Comparison of ENCODE assay signal across 8 cellular contexts in the genomic region with DNA sequence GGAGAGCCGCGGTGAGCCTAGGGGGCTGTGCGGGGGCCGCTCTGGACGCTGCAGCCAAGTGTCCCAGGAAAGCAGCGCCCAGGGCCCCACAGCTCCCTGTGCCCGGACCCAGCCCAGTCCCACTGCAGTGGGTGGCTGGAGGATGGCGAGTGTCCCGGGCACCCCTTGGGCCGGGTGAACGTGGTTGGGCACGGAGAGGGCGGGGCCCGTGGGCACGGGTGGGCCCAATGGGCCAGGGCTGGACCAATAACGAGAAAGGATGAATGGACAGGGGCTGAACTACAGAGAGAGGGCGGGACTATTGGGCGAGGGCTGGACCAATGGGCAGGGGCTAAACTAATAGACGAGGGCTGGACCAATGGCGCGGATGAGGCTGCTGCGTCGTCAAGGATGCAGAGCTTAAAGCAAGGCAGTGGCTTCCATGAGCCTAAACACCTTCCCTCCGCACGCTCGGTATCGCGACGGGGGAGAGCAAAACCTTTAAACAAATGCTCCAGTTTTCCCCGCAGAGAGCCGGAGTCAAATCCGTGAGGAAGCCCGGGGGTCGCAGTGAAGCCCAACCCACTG. TPM values are rescaled to one million over a fixed set of nuclear protein-coding genes. Genes with fewer than 3 reads are reported as not detected.
DNase-seq lines count a peak whose midpoint lies in the region; ATAC-seq and TF ChIP-seq lines count a peak whose summit lies in the region.

No MANE protein-coding gene starts in this region.

- H3K4me3 ChIP-seq in HUES48 (ENCODE audit: low read depth, low read length) (peak overlapping the region; percentile 83), NT2/D1 (ENCODE audit: insufficient read length, low read depth) (peak overlapping the region; percentile 54), epithelial cell of esophagus (ENCODE audit: low read length) (peak overlapping the region; percentile 81)

- H3K36me3 ChIP-seq in HUES48 (ENCODE audit: control insufficient read depth, insufficient read depth, low read length) (no peaks in the 10 kb centered on the region), NT2/D1 (ENCODE audit: insufficient read depth, insufficient read length, low read length) (no peaks in the 10 kb centered on the region)

- peak overlapping the region; percentile 86 for H3K27ac ChIP-seq in HUES48 (ENCODE audit: low read depth, low read length)

- in situ Hi-C loops in Caki2 (cut with HindIII; ENCODE audit: low pct_unique_long_range_greater_than_20kb, low sequenced_read_pairs): no loop called here

- no peak for TF ChIP-seq CTCF in epithelial cell of esophagus (IDR thresholded peaks at IDR 0.05; ENCODE audit: insufficient read depth, low read depth, low read length, missing control alignments)

- H3K27me3 ChIP-seq in HUES48 (ENCODE audit: control insufficient read depth, insufficient read depth, low read length) (no peaks in the 10 kb centered on the region), NT2/D1 (ENCODE audit: insufficient read depth, insufficient read length) (peaks cover 13% of the 10 kb centered on the region)

- ATAC-seq in GM21423 (IDR thresholded peaks at IDR 0.05; ENCODE audit: unreplicated experiment): peak; percentile 86

- H3K9me3 ChIP-seq in HUES48 (ENCODE audit: control insufficient read depth, insufficient read depth, low read length): no peaks in the 10 kb centered on the region; the same call in 1 of the 2 replicates
- H3K9me3 ChIP-seq in NT2/D1 (ENCODE audit: insufficient read depth, low read length): peaks cover 11% of the 10 kb centered on the region

- H3K4me1 ChIP-seq in HUES48 (ENCODE audit: control insufficient read depth, insufficient read depth, low read length) (no peaks in the 10 kb centered on the region), NT2/D1 (ENCODE audit: insufficient read depth, insufficient read length) (peaks cover 5% of the 10 kb centered on the region)

- H3K9ac ChIP-seq in HUES48 (ENCODE audit: low read depth, low read length) (no peak overlapping the region; the same call in 1 of the 2 replicates), NT2/D1 (ENCODE audit: insufficient read length, low read depth) (no peak overlapping the region)

- DNase-seq in Caki2 (ENCODE audit: low read depth): peak; percentile 100
- peak; percentile 94 for DNase-seq in NT2/D1 (ENCODE audit: low read depth, low spot score)
- DNase-seq in activated T-cell treated with anti-CD3 and anti-CD28 coated beads for 24 hours (ENCODE audit: low read depth): peak; percentile 93
- peak; percentile 99 for DNase-seq in epithelial cell of esophagus (ENCODE audit: low read depth)
- peak; percentile 98 for DNase-seq in middle frontal gyrus (ENCODE audit: extremely low spot score, low spot score)
- peak; percentile 77 to 93 for DNase-seq in stimulated activated CD8-positive, alpha-beta memory T cell treated with anti-CD3 and anti-CD28 coated beads, Interleukin-2, amount 100 ng/mL, for 48 hours (ENCODE audit: low read depth in 2 of 2)

RNA-seq across cellular contexts. Expression of a gene that starts 0.5 kb away (rescaled TPM):
- total RNA-seq in Caki2 (2014; rRNA removed; shearing (Covaris generic); ENCODE audit: low replicate concordance): 121 and 161 TPM in 2 replicates

RNA-seq across cellular contexts. Expression of a gene that starts 24.6 kb away (rescaled TPM):
- not detected in 2 replicates for total RNA-seq in Caki2 (2014; rRNA removed; shearing (Covaris generic); ENCODE audit: low replicate concordance)

RNA-seq across cellular contexts. Expression of a gene that starts 29.2 kb away (rescaled TPM):
- total RNA-seq in Caki2 (2014; rRNA removed; shearing (Covaris generic); ENCODE audit: low replicate concordance): 133 and 149 TPM in 2 replicates

RNA-seq across cellular contexts. Expression of a gene that starts 52.4 kb away (rescaled TPM):
- 0.93 TPM in 1 of 2 replicates, not detected in the other for total RNA-seq in Caki2 (2014; rRNA removed; shearing (Covaris generic); ENCODE audit: low replicate concordance)

Comparison
In these comparisons a context has a peak if more than half of its experiments do, and no peak if none do; other contexts are left out.
1. Peak in every context shown above with its lines: DNase-seq, ATAC-seq, H3K4me3 ChIP-seq and H3K27ac ChIP-seq.